ENCODE assay signal across 1 cellular context in the genomic region with DNA sequence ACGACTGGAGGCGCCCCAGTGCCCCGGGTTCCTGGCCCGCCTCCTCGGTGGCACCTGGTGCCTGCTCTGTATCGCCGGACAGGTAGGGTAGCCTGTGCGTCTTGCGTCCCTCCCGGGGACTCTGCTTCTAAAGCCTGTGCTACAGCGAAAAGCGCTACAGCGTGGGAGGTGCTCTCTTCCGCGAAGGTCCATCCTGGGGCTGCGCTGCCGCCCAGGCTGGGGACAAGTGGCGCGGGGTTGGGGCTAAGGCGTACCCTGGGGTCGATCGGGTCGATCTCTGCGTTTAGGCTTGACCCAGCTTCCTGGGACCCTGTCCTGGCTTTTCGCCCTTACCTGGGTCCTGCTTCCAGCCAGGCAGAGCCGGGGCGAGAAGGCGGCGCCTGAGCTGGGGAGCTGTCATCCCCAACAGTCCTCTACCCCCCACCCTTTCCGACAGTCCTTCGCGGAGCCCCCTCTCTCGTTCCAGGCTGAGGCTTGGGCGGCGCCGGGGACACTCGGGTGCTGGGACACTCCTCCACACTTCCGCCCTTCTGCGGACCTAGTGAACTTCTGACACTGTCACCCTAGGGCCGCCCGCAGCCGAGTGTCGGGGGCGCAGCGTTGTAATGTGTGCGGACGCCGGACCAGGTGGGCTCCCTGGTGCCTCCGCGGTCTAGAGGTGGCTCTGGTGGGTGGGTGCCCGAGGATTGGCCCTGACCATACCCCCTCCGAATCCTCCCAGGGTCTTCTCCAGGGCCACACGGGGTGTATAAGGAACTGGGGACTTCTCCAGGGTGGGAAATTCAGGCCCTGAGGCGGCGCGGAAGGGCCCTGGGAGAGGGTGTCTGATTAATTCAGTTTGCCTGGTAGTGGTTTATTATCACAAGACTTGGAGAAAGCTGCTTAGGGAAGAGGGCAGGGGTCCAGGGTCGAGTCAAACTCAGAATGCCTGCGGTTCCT.
TF ChIP-seq lines count a peak whose summit lies in the region.

No MANE protein-coding gene starts in this region.

TF ChIP-seq in GM23338, 12 proteins besides CTCF, POLR2A, EP300 and RAD21 (continued from another document):
- TF ChIP-seq ZNF462 (CRISPR knock-in tag; IDR thresholded peaks at IDR 0.05) = no peak
- TF ChIP-seq EZH2 (IDR thresholded peaks at IDR 0.05; ENCODE audit: low read depth, unreplicated experiment) = no peak
- TF ChIP-seq, protein P1, sequence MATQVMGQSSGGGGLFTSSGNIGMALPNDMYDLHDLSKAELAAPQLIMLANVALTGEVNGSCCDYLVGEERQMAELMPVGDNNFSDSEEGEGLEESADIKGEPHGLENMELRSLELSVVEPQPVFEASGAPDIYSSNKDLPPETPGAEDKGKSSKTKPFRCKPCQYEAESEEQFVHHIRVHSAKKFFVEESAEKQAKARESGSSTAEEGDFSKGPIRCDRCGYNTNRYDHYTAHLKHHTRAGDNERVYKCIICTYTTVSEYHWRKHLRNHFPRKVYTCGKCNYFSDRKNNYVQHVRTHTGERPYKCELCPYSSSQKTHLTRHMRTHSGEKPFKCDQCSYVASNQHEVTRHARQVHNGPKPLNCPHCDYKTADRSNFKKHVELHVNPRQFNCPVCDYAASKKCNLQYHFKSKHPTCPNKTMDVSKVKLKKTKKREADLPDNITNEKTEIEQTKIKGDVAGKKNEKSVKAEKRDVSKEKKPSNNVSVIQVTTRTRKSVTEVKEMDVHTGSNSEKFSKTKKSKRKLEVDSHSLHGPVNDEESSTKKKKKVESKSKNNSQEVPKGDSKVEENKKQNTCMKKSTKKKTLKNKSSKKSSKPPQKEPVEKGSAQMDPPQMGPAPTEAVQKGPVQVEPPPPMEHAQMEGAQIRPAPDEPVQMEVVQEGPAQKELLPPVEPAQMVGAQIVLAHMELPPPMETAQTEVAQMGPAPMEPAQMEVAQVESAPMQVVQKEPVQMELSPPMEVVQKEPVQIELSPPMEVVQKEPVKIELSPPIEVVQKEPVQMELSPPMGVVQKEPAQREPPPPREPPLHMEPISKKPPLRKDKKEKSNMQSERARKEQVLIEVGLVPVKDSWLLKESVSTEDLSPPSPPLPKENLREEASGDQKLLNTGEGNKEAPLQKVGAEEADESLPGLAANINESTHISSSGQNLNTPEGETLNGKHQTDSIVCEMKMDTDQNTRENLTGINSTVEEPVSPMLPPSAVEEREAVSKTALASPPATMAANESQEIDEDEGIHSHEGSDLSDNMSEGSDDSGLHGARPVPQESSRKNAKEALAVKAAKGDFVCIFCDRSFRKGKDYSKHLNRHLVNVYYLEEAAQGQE (IDR thresholded peaks at IDR 0.05; ENCODE audit: unreplicated experiment) = no peak
- TF ChIP-seq, protein P2, sequence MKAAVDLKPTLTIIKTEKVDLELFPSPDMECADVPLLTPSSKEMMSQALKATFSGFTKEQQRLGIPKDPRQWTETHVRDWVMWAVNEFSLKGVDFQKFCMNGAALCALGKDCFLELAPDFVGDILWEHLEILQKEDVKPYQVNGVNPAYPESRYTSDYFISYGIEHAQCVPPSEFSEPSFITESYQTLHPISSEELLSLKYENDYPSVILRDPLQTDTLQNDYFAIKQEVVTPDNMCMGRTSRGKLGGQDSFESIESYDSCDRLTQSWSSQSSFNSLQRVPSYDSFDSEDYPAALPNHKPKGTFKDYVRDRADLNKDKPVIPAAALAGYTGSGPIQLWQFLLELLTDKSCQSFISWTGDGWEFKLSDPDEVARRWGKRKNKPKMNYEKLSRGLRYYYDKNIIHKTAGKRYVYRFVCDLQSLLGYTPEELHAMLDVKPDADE (IDR thresholded peaks at IDR 0.05) = no peak
- TF ChIP-seq CREB1 (CRISPR knock-in tag; IDR thresholded peaks at IDR 0.05; ENCODE audit: low read depth) = no peak
- no peak for TF ChIP-seq STAT1 (IDR thresholded peaks at IDR 0.05; ENCODE audit: unreplicated experiment)
